ENCODE assay signal across 21 cellular contexts in genomic region chr3:143720381-143720780, GRCh38.
"Had no signal": no experiment of that assay in that cellular context is flagged by ENCODE, and none has a peak within 500 bp of the region (broad histone marks: within the 10 kb centered on the region; RNA-seq: fewer than 3 reads in every experiment).

No MANE protein-coding gene starts in this region.

- DNase-seq: activated CD4-positive, alpha-beta T cell treated with anti-CD3 and anti-CD28 coated beads, Interleukin-2, amount 50 U/mL, for 1 hour; activated CD8-positive, alpha-beta memory T cell treated with anti-CD3 and anti-CD28 coated beads, Interleukin-2, amount 10 ng/mL, durations not matched to agents 7 days and 5 days; activated CD8-positive, alpha-beta T cell treated with anti-CD3 and anti-CD28 coated beads for 36 hours; activated T-cell treated with anti-CD3 and anti-CD28 coated beads, Interleukin-2, amount 50 U/mL, for 48 hours; central memory CD4-positive, alpha-beta T cell; dermis blood vessel endothelial cell; effector CD4-positive, alpha-beta T cell; foreskin keratinocyte; heart right ventricle; islet precursor cell; left ventricle myocardium inferior; mesendoderm; posterior cingulate gyrus; right cardiac atrium; spleen; stimulated activated naive CD4-positive, alpha-beta T cell treated with Interleukin-2 at 50 U/mL for 16 hours had no signal

- H3K4me1 ChIP-seq: breast epithelium, esophagus muscularis mucosa, foreskin keratinocyte, heart right ventricle, left ventricle myocardium inferior, spleen, tibial nerve had no signal

- H3K27ac ChIP-seq: breast epithelium, esophagus muscularis mucosa, foreskin keratinocyte, heart right ventricle, left ventricle myocardium inferior, spleen, tibial nerve had no signal

- H3K9me3 ChIP-seq: breast epithelium, esophagus muscularis mucosa, heart right ventricle, left ventricle myocardium inferior, spleen, tibial nerve had no signal

- H3K4me3 ChIP-seq: breast epithelium, esophagus muscularis mucosa, heart right ventricle, left ventricle myocardium inferior, lung, spleen, tibial nerve had no signal

- H3K27me3 ChIP-seq: breast epithelium, esophagus muscularis mucosa, foreskin keratinocyte, heart right ventricle, spleen, tibial nerve had no signal

- ATAC-seq: activated CD8-positive, alpha-beta memory T cell treated with anti-CD3 and anti-CD28 coated beads, Interleukin-2, amount 10 ng/mL, durations not matched to agents 7 days and 5 days; activated CD8-positive, alpha-beta T cell treated with anti-CD3 and anti-CD28 coated beads for 36 hours; foreskin keratinocyte; heart right ventricle; right cardiac atrium; WTC11 had no signal

- H3K36me3 ChIP-seq: breast epithelium, esophagus muscularis mucosa, heart right ventricle, left ventricle myocardium inferior, tibial nerve had no signal
